1 cellular context compared by ENCODE assay signal in the genomic region with DNA sequence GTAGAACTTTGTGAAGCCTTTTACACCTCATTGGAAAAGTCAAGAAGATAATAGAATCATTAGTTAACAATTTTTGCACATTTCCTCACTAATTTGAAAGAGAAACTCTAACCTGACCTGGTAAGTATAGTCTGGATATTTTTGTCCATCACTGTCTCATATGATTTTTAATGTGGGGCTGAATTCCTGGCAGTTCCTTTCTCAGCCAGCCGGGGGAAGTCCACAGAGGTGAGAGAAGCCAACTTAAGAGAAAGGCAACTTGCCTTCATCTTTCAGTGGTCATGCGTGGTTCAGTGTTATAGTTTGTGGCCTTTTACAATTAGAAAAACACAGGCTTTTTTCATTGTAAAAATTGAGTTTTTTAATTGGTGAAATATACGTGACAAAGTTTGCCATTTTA.
TF ChIP-seq lines count a peak whose summit lies in the region.

No MANE protein-coding gene starts in this region.

TF ChIP-seq in SK-N-SH, 30 proteins besides CTCF, POLR2A, EP300 and RAD21 (continued from another document):
- TF ChIP-seq, protein P1, sequence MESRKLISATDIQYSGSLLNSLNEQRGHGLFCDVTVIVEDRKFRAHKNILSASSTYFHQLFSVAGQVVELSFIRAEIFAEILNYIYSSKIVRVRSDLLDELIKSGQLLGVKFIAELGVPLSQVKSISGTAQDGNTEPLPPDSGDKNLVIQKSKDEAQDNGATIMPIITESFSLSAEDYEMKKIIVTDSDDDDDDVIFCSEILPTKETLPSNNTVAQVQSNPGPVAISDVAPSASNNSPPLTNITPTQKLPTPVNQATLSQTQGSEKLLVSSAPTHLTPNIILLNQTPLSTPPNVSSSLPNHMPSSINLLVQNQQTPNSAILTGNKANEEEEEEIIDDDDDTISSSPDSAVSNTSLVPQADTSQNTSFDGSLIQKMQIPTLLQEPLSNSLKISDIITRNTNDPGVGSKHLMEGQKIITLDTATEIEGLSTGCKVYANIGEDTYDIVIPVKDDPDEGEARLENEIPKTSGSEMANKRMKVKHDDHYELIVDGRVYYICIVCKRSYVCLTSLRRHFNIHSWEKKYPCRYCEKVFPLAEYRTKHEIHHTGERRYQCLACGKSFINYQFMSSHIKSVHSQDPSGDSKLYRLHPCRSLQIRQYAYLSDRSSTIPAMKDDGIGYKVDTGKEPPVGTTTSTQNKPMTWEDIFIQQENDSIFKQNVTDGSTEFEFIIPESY (IDR thresholded peaks at IDR 0.05; ENCODE audit: borderline replicate concordance, low read depth) = no peak
- TF ChIP-seq TEAD4 (IDR thresholded peaks at IDR 0.05; ENCODE audit: borderline replicate concordance, insufficient read depth) = no peak
- TF ChIP-seq FOSL2 (IDR thresholded peaks at IDR 0.05; ENCODE audit: borderline replicate concordance, low read depth) = no peak
